ENCODE assay signal across 17 cellular contexts in genomic region chr11:8477680-8478079, GRCh38.
A peak's percentile ranks its signal among the peaks of the same experiment; 100 is the strongest.
DNase-seq lines count a peak whose midpoint lies in the region; ATAC-seq and TF ChIP-seq lines count a peak whose summit lies in the region.
"Had no signal": no experiment of that assay in that cellular context is flagged by ENCODE, and none has a peak within 500 bp of the region (broad histone marks: within the 10 kb centered on the region; RNA-seq: fewer than 3 reads in every experiment).

No MANE protein-coding gene starts in this region.

- H3K9me3 ChIP-seq in MM.1S (replicated peaks; ENCODE audit: insufficient read depth, low read length), result no peaks in the 10 kb centered on the region
- H3K9me3 ChIP-seq in SK-N-SH, result no peaks in the 10 kb centered on the region

- intact Hi-C loops in natural killer cell (cut with micrococcal nuclease), result no loop called here

- TF ChIP-seq CTCF in MM.1S (IDR thresholded peaks at IDR 0.05; ENCODE audit: low read length), result no peak
- TF ChIP-seq CTCF in natural killer cell (IDR thresholded peaks at IDR 0.05), result no peak
- no peak for TF ChIP-seq CTCF in endothelial cell (IDR thresholded peaks at IDR 0.05; ENCODE audit: unreplicated experiment)
- no peak for TF ChIP-seq CTCF in SK-N-SH (IDR thresholded peaks at IDR 0.05)

- no peak overlapping the region for H3K9ac ChIP-seq in MM.1S (ENCODE audit: low read length)
- H3K9ac ChIP-seq in SK-N-SH, result no peak overlapping the region

- ATAC-seq in GM18870 (IDR thresholded peaks at IDR 0.05; ENCODE audit: unreplicated experiment) (peak; percentile 80), GM21526 (IDR thresholded peaks at IDR 0.05; ENCODE audit: low FRiP score, unreplicated experiment) (peak; percentile 95), HG03039 (IDR thresholded peaks at IDR 0.05; ENCODE audit: unreplicated experiment) (peak; percentile 94), natural killer cell (no peak)
- no peak for ATAC-seq in activated T-cell treated with anti-CD3 and anti-CD28 coated beads, Interleukin-2, amount 50 U/mL, for 4 hours

- H4K20me1 ChIP-seq in MM.1S (ENCODE audit: insufficient read depth, low read length) (no peaks in the 10 kb centered on the region; the same call in 1 of the 2 replicates), SK-N-SH (ENCODE audit: insufficient read depth) (no peaks in the 10 kb centered on the region)

- no peaks in the 10 kb centered on the region for H3K27me3 ChIP-seq in MM.1S (replicated peaks; ENCODE audit: insufficient read depth, low read length)
- no peaks in the 10 kb centered on the region for H3K27me3 ChIP-seq in SK-N-SH (ENCODE audit: insufficient read depth)

- H3K4me3 Mint-ChIP-seq in natural killer cell (no peak overlapping the region), endothelial cell (ENCODE audit: unreplicated experiment) (no peak overlapping the region)
- H3K4me3 Mint-ChIP-seq in activated T-cell treated with anti-CD3 and anti-CD28 coated beads, Interleukin-2, amount 50 U/mL, for 4 hours, result no peak overlapping the region
- H3K4me3 Mint-ChIP-seq: CD8-positive, alpha-beta memory T cell; HFFc6; immature natural killer cell had no signal

- H3K4me2 ChIP-seq in MM.1S (ENCODE audit: low read depth, low read length) (peak overlapping the region; percentile 11; the same call in 1 of the 2 replicates), SK-N-SH (no peak overlapping the region)

- H3K9me3 Mint-ChIP-seq in natural killer cell, result no peaks in the 10 kb centered on the region
- H3K9me3 Mint-ChIP-seq in endothelial cell (ENCODE audit: unreplicated experiment), result no peaks in the 10 kb centered on the region
- H3K9me3 Mint-ChIP-seq in activated T-cell treated with anti-CD3 and anti-CD28 coated beads, Interleukin-2, amount 50 U/mL, for 4 hours, result no peaks in the 10 kb centered on the region
- H3K9me3 Mint-ChIP-seq: CD8-positive, alpha-beta memory T cell; HFFc6 had no signal

- no peaks in the 10 kb centered on the region for H3K9me2 ChIP-seq in MM.1S (replicated peaks; ENCODE audit: insufficient read depth, low read length)
- no peaks in the 10 kb centered on the region for H3K9me2 ChIP-seq in SK-N-SH

- no peak for TF ChIP-seq EP300 in SK-N-SH (IDR thresholded peaks at IDR 0.05; ENCODE audit: borderline replicate concordance in 1 of 2, low read depth in 1 of 2, low read length in 1 of 2)

- H3K4me3 ChIP-seq in MM.1S (ENCODE audit: low read length) (no peak overlapping the region), SK-N-SH (ENCODE audit: low read depth in 2 of 2, low read length in 1 of 2) (no peak overlapping the region)

- no peaks in the 10 kb centered on the region for H3F3A ChIP-seq in MM.1S (ENCODE audit: insufficient read depth, low read length)
- H3F3A ChIP-seq in SK-N-SH (replicated peaks; ENCODE audit: insufficient read depth), result no peaks in the 10 kb centered on the region

- H3K4me1 Mint-ChIP-seq in natural killer cell (no peaks in the 10 kb centered on the region), endothelial cell (ENCODE audit: unreplicated experiment) (peaks cover 7% of the 10 kb centered on the region)
- H3K4me1 Mint-ChIP-seq in activated T-cell treated with anti-CD3 and anti-CD28 coated beads, Interleukin-2, amount 50 U/mL, for 4 hours (ENCODE audit: low read depth), result no peaks in the 10 kb centered on the region
- H3K4me1 Mint-ChIP-seq: CD8-positive, alpha-beta memory T cell; immature natural killer cell had no signal

- H3K27ac Mint-ChIP-seq in natural killer cell, result no peak overlapping the region
- H3K27ac Mint-ChIP-seq in endothelial cell (ENCODE audit: unreplicated experiment), result no peak overlapping the region
- H3K27ac Mint-ChIP-seq: CD8-positive, alpha-beta memory T cell; HFFc6; immature natural killer cell had no signal

- H3K27ac ChIP-seq in MM.1S (ENCODE audit: low read length), result no peak overlapping the region
- no peak overlapping the region for H3K27ac ChIP-seq in SK-N-SH (ENCODE audit: low read depth in 2 of 2, low read length in 1 of 2)
- H3K27ac ChIP-seq: RWPE1 had no signal

- no peak for TF ChIP-seq RAD21 in SK-N-SH (IDR thresholded peaks at IDR 0.05; ENCODE audit: low read length)

- H3K4me1 ChIP-seq in MM.1S (ENCODE audit: low read length) (peaks cover 5% of the 10 kb centered on the region; the same call in 1 of the 2 replicates), SK-N-SH (ENCODE audit: control insufficient read depth in 1 of 2, insufficient read depth in 2 of 2, low read depth in 1 of 2, low read length in 1 of 2) (no peaks in the 10 kb centered on the region)

- H3K36me3 ChIP-seq in MM.1S (replicated peaks; ENCODE audit: insufficient read depth, low read length) (no peaks in the 10 kb centered on the region), SK-N-SH (replicated peaks in 1 of 2; ENCODE audit: control insufficient read depth in 1 of 2, insufficient read depth in 2 of 2, low read length in 1 of 2) (no peaks in the 10 kb centered on the region)

- H3K79me2 ChIP-seq in MM.1S (ENCODE audit: low read length), result no peaks in the 10 kb centered on the region
- no peaks in the 10 kb centered on the region for H3K79me2 ChIP-seq in SK-N-SH (ENCODE audit: insufficient read depth)

- peak; percentile 30 for DNase-seq in MM.1S
- DNase-seq in natural killer cell, result no peak
- DNase-seq in endothelial cell (ENCODE audit: low spot score), result no peak
- DNase-seq in SK-N-SH, result no peak
- no peak for DNase-seq in activated T-cell treated with anti-CD3 and anti-CD28 coated beads, Interleukin-2, amount 50 U/mL, for 4 hours
- DNase-seq: CD8-positive, alpha-beta memory T cell; cortex of kidney; HFFc6; immature natural killer cell; NCI-H2171; retina; stimulated activated CD4-positive, alpha-beta T cell treated with anti-CD3 and anti-CD28 coated beads, Interleukin-4, amount 100 ng/mL, for 24 hours; T-helper 9 cell had no signal

- 88% methylated on average over 1 of the region's 1 CpG for WGBS in SK-N-SH (ENCODE audit: low lambda C conversion rate)

- H3K36me3 Mint-ChIP-seq in natural killer cell, result no peaks in the 10 kb centered on the region
- H3K36me3 Mint-ChIP-seq in endothelial cell (ENCODE audit: low read depth, unreplicated experiment), result no peaks in the 10 kb centered on the region
- no peaks in the 10 kb centered on the region for H3K36me3 Mint-ChIP-seq in activated T-cell treated with anti-CD3 and anti-CD28 coated beads, Interleukin-2, amount 50 U/mL, for 4 hours (ENCODE audit: insufficient read depth)
- H3K36me3 Mint-ChIP-seq: CD8-positive, alpha-beta memory T cell; immature natural killer cell had no signal

- POLR2A ChIA-PET in SK-N-SH (lab: Yijun Ruan, JAX), result no interaction called here

- no peak overlapping the region for H2AFZ ChIP-seq in MM.1S (ENCODE audit: low read length)
- H2AFZ ChIP-seq in SK-N-SH (ENCODE audit: low read depth), result no peak overlapping the region

- CTCF ChIA-PET in SK-N-SH (lab: Yijun Ruan, JAX), result no interaction called here

- H3K27me3 Mint-ChIP-seq in natural killer cell (ENCODE audit: low read depth in 2 of 2) (peaks cover 0 to 4% of the 10 kb centered on the region in 2 donors), endothelial cell (ENCODE audit: unreplicated experiment) (no peaks in the 10 kb centered on the region)
- H3K27me3 Mint-ChIP-seq in activated T-cell treated with anti-CD3 and anti-CD28 coated beads, Interleukin-2, amount 50 U/mL, for 4 hours (ENCODE audit: low read depth), result peaks cover 3% of the 10 kb centered on the region

TF ChIP-seq in SK-N-SH, 30 proteins besides CTCF, POLR2A, EP300 and RAD21:
- no peak for TF ChIP-seq MEF2A (IDR thresholded peaks at IDR 0.05; ENCODE audit: borderline replicate concordance, low read depth)
- no peak for TF ChIP-seq POLR2AphosphoS5 (IDR thresholded peaks at IDR 0.05; ENCODE audit: low read depth, low read length)
- no peak for TF ChIP-seq SMC3 (IDR thresholded peaks at IDR 0.05; ENCODE audit: low read depth, low read length)
- TF ChIP-seq IRF3 (IDR thresholded peaks at IDR 0.05; ENCODE audit: low read depth, low read length), result no peak
- no peak for TF ChIP-seq JUND (IDR thresholded peaks at IDR 0.05)
- TF ChIP-seq TEAD4 (IDR thresholded peaks at IDR 0.05; ENCODE audit: borderline replicate concordance, insufficient read depth), result no peak
- no peak for TF ChIP-seq TAF1 (IDR thresholded peaks at IDR 0.05; ENCODE audit: borderline replicate concordance, low read depth, low read length)
- no peak for TF ChIP-seq ZBTB33 (IDR thresholded peaks at IDR 0.05; ENCODE audit: borderline replicate concordance, low read depth)
- no peak for TF ChIP-seq RFX5 (IDR thresholded peaks at IDR 0.05; ENCODE audit: low read length)
- TF ChIP-seq EZH2phosphoT487 (IDR thresholded peaks at IDR 0.05; ENCODE audit: borderline replicate concordance, low read depth), result no peak
- no peak for TF ChIP-seq NRF1 (IDR thresholded peaks at IDR 0.05; ENCODE audit: low read depth, low read length)
- no peak for TF ChIP-seq FOSL2 (IDR thresholded peaks at IDR 0.05; ENCODE audit: borderline replicate concordance, low read depth)
- no peak for TF ChIP-seq ELF1 (IDR thresholded peaks at IDR 0.05)

Comparison
In these comparisons a context has a peak if more than half of its experiments do, and no peak if none do; other contexts are left out.
1. ATAC-seq: peak in GM18870 (single experiment), GM21526 (single experiment) and HG03039 (single experiment); none in natural killer cell (0 of 3) and activated T-cell treated with anti-CD3 and anti-CD28 coated beads, Interleukin-2, amount 50 U/mL, for 4 hours (0 of 2).